Comparison of ENCODE assay signal across 20 cellular contexts in the genomic region with DNA sequence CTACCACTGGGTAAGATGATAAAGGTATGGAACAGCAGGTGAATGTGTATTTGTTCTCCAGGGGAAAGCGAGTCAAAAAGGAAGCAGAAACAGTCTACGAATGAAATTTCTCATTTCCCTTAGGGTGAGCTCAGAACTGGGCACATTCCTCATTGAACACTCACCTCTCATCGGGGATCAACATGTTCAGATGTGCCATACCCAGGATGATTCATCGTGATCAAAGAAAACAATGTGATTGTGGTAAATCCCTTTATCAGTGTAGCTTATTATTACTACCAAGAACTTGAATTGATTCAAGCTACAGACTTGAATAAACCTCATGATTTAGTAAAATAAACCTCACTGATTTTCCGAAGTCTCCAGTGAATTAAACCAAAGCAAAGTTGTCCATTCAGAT.
A peak's percentile ranks its signal among the peaks of the same experiment; 100 is the strongest.
DNase-seq lines count a peak whose midpoint lies in the region; TF ChIP-seq lines count a peak whose summit lies in the region.
"Had no signal": no experiment of that assay in that cellular context is flagged by ENCODE, and none has a peak within 500 bp of the region (broad histone marks: within the 10 kb centered on the region; RNA-seq: fewer than 3 reads in every experiment).

No MANE protein-coding gene starts in this region.

- H3K27me3 ChIP-seq in GM23248 (replicated peaks; ENCODE audit: insufficient read depth) (peaks cover 16% of the 10 kb centered on the region), testis (no peaks in the 10 kb centered on the region)
- H3K27me3 ChIP-seq: BLaER1 treated with 17β-estradiol and CSF1 and Interleukin-3, amounts not matched to agents 10 nM and 100 nM; esophagus squamous epithelium had no signal

- in situ Hi-C loops in GM23248 (cut with MboI), result no loop called here

- H3F3A ChIP-seq in GM23248 (ENCODE audit: insufficient read depth), result no peaks in the 10 kb centered on the region

- H3K4me1 ChIP-seq in GM23248 (ENCODE audit: insufficient read depth) (peaks cover 7% of the 10 kb centered on the region), testis (no peaks in the 10 kb centered on the region)
- H3K4me1 ChIP-seq: esophagus squamous epithelium, left ventricle myocardium inferior had no signal

- DNase-seq in GM23248, result peak; percentile 32
- DNase-seq in RKO (ENCODE audit: low spot score), result peak; percentile 18
- DNase-seq in epithelial cell of prostate (ENCODE audit: low read depth, low spot score), result peak; percentile 77
- peak; percentile 29 for DNase-seq in pulmonary artery endothelial cell (ENCODE audit: low read depth, low spot score)
- DNase-seq in NCI-H748 treated with DMSO at 0.1 percent for 48 hours (lab: John Stamatoyannopoulos, UW), result no peak
- no peak for DNase-seq in lower leg skin (ENCODE audit: low spot score in 2 of 2)
- no peak for DNase-seq in testis
- no peak for DNase-seq in DMS114 treated with DMSO at 0.1 percent for 48 hours (lab: John Stamatoyannopoulos, UW; ENCODE audit: unreplicated experiment)
- DNase-seq: activated effector memory CD4-positive, alpha-beta T cell treated with anti-CD3 and anti-CD28 coated beads, Interleukin-2, amount 50 U/mL, for 16 hours; anterior cingulate cortex; esophagus squamous epithelium; KBM-7; left ventricle myocardium inferior; NCI-H2171; occipital lobe; SIG-M5; stimulated activated CD4-positive, alpha-beta T cell treated with anti-CD3 and anti-CD28 coated beads, Interleukin-4, amount 100 ng/mL, for 4 hours; T-helper 2 cell had no signal

- H3K27ac ChIP-seq in GM23248, result no peak overlapping the region
- peak overlapping the region; percentile 55 for H3K27ac ChIP-seq in epithelial cell of prostate
- H3K27ac ChIP-seq in testis, result no peak overlapping the region
- H3K27ac ChIP-seq: BLaER1 treated with 17β-estradiol and CSF1 and Interleukin-3, amounts not matched to agents 10 nM and 100 nM; esophagus squamous epithelium; left ventricle myocardium inferior; thoracic aorta had no signal

- no peak overlapping the region for H3K4me3 ChIP-seq in GM23248
- H3K4me3 ChIP-seq in lower leg skin (ENCODE audit: low read depth, poor library complexity, severe bottlenecking), result no peak overlapping the region
- no peak overlapping the region for H3K4me3 ChIP-seq in testis
- H3K4me3 ChIP-seq: BLaER1 treated with 17β-estradiol and CSF1 and Interleukin-3, amounts not matched to agents 10 nM and 100 nM; esophagus squamous epithelium; left ventricle myocardium inferior; thoracic aorta had no signal

- no peaks in the 10 kb centered on the region for H4K20me1 ChIP-seq in GM23248 (ENCODE audit: insufficient read depth)
- H4K20me1 ChIP-seq: BLaER1 treated with 17β-estradiol and CSF1 and Interleukin-3, amounts not matched to agents 10 nM and 100 nM had no signal

- H3K9ac ChIP-seq in GM23248, result no peak overlapping the region
- H3K9ac ChIP-seq: BLaER1 treated with 17β-estradiol and CSF1 and Interleukin-3, amounts not matched to agents 10 nM and 100 nM had no signal

- H3K4me2 ChIP-seq in GM23248 (ENCODE audit: unreplicated experiment), result no peak overlapping the region
- H3K4me2 ChIP-seq: BLaER1 treated with 17β-estradiol and CSF1 and Interleukin-3, amounts not matched to agents 10 nM and 100 nM had no signal

- H3K9me2 ChIP-seq in GM23248 (ENCODE audit: insufficient read depth), result no peaks in the 10 kb centered on the region

- TF ChIP-seq CTCF in lower leg skin (IDR thresholded peaks at IDR 0.05) (no peak), testis (IDR thresholded peaks at IDR 0.05) (no peak)

- H3K79me2 ChIP-seq in GM23248 (ENCODE audit: insufficient read depth), result no peaks in the 10 kb centered on the region

- H3K9me3 ChIP-seq in GM23248 (ENCODE audit: low read depth), result no peaks in the 10 kb centered on the region
- H3K9me3 ChIP-seq in testis, result no peaks in the 10 kb centered on the region
- H3K9me3 ChIP-seq: esophagus squamous epithelium, left ventricle myocardium inferior, thoracic aorta had no signal

- 47 to 52% methylated on average over 5 of the region's 5 CpGs for WGBS in GM23248 (ENCODE audit: low coverage in 1 of 2, low lambda C conversion rate in 2 of 2, missing lambda C conversion rate in 2 of 2), 2 experiments
- WGBS in lower leg skin, 2 donors, result 53 to 66% methylated on average over 5 of the region's 5 CpGs
- WGBS in testis, 2 donors, result 92 to 95% methylated on average over 5 of the region's 5 CpGs

- H3K36me3 ChIP-seq in GM23248 (ENCODE audit: low read depth) (no peaks in the 10 kb centered on the region), testis (ENCODE audit: low read depth, missing control alignments) (no peaks in the 10 kb centered on the region)
- H3K36me3 ChIP-seq: BLaER1 treated with 17β-estradiol and CSF1 and Interleukin-3, amounts not matched to agents 10 nM and 100 nM; esophagus squamous epithelium; left ventricle myocardium inferior; thoracic aorta had no signal

- no peak overlapping the region for H2AFZ ChIP-seq in GM23248

- intact Hi-C loops in lower leg skin (cut with DNase I; ENCODE audit: low total_unique reads), result no loop called here
- intact Hi-C loops in testis (cut with DNase I; ENCODE audit: low total_unique reads), result no loop called here

- TF ChIP-seq POLR2A in lower leg skin (IDR thresholded peaks at IDR 0.05), result no peak
- no peak for TF ChIP-seq POLR2A in testis (IDR thresholded peaks at IDR 0.05)

Comparison
In these comparisons a context has a peak if more than half of its experiments do, and no peak if none do; other contexts are left out.
1. DNase-seq: peak in GM23248 (single experiment), RKO (single experiment), epithelial cell of prostate (single experiment) and pulmonary artery endothelial cell (single experiment); none in NCI-H748 treated with DMSO at 0.1 percent for 48 hours (single experiment), lower leg skin (0 of 2), testis (single experiment) and DMS114 treated with DMSO at 0.1 percent for 48 hours (single experiment).